ENCODE assay signal across 25 cellular contexts in the genomic region with DNA sequence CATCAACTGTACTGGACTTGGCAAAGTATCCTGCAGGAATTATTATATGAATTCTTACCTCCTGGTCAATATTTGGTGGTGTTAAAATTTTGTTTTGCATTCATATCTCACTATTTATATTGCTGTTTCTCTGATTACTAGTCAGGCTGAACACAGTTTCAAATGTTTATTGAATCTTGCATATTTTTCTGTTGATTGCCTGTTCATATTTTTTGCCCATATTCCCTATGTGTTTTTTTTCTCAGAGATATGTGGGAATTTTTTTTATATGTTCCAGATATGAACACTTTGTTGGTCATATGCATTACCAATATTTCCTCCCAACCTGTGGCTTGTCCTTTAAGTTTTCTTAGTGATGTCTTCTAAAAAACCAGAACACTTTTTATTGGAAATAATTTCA.
"Had no signal": no experiment of that assay in that cellular context is flagged by ENCODE, and none has a peak within 500 bp of the region (broad histone marks: within the 10 kb centered on the region; RNA-seq: fewer than 3 reads in every experiment).

No MANE protein-coding gene starts in this region.

- H3K36me3 ChIP-seq: colonic mucosa, esophagus muscularis mucosa, esophagus squamous epithelium, gastrocnemius medialis, gastroesophageal sphincter, heart left ventricle had no signal

- H3K4me3 Mint-ChIP-seq: dendritic cell treated with granulocyte-macrophage colony-stimulating factor and Interleukin-4, amounts not matched to agents 40 ng/mL and 50 ng/mL, for 4 days; effector memory CD8-positive, alpha-beta T cell; endodermal cell had no signal

- H3K27ac Mint-ChIP-seq: dendritic cell treated with granulocyte-macrophage colony-stimulating factor and Interleukin-4, amounts not matched to agents 40 ng/mL and 50 ng/mL, for 4 days; effector memory CD8-positive, alpha-beta T cell; endodermal cell had no signal

- H2AFZ ChIP-seq: hepatocyte had no signal

- H3K4me2 ChIP-seq: hepatocyte had no signal

- DNase-seq: colonic mucosa; cortex of kidney; dermis blood vessel endothelial cell; dorsolateral prefrontal cortex; effector CD4-positive, alpha-beta T cell; effector CD8-positive, alpha-beta T cell; effector memory CD4-positive, alpha-beta T cell; effector memory CD8-positive, alpha-beta T cell; endodermal cell; erythroblast; esophagus squamous epithelium; foreskin fibroblast; foreskin keratinocyte; foreskin melanocyte; gastrocnemius medialis; glutamatergic neuron; head of caudate nucleus; heart left ventricle; heart right ventricle had no signal

- ATAC-seq: effector memory CD8-positive, alpha-beta T cell; foreskin keratinocyte; gastrocnemius medialis; gastroesophageal sphincter; heart left ventricle; heart right ventricle had no signal

- H3K4me3 ChIP-seq: colonic mucosa, coronary artery, dorsolateral prefrontal cortex, esophagus muscularis mucosa, esophagus squamous epithelium, gastrocnemius medialis, gastroesophageal sphincter, heart left ventricle, heart right ventricle, hepatocyte had no signal

- H3K27me3 Mint-ChIP-seq: dendritic cell treated with granulocyte-macrophage colony-stimulating factor and Interleukin-4, amounts not matched to agents 40 ng/mL and 50 ng/mL, for 4 days; effector memory CD8-positive, alpha-beta T cell had no signal

- H3K79me2 ChIP-seq: hepatocyte had no signal

- H3K9me3 Mint-ChIP-seq: dendritic cell treated with granulocyte-macrophage colony-stimulating factor and Interleukin-4, amounts not matched to agents 40 ng/mL and 50 ng/mL, for 4 days; effector memory CD8-positive, alpha-beta T cell had no signal

- H3K9me3 ChIP-seq: colonic mucosa, gastrocnemius medialis had no signal

- H3K27me3 ChIP-seq: colonic mucosa, dorsolateral prefrontal cortex, esophagus muscularis mucosa, esophagus squamous epithelium, foreskin keratinocyte, gastrocnemius medialis, gastroesophageal sphincter, heart left ventricle, heart right ventricle, hepatocyte had no signal

- H3K27ac ChIP-seq: colonic mucosa, coronary artery, dorsolateral prefrontal cortex, epithelial cell of prostate, esophagus muscularis mucosa, esophagus squamous epithelium, foreskin keratinocyte, gastrocnemius medialis, gastroesophageal sphincter, heart left ventricle, heart right ventricle, hepatocyte had no signal

- H3K4me1 Mint-ChIP-seq: endodermal cell had no signal
